In the genomic region with DNA sequence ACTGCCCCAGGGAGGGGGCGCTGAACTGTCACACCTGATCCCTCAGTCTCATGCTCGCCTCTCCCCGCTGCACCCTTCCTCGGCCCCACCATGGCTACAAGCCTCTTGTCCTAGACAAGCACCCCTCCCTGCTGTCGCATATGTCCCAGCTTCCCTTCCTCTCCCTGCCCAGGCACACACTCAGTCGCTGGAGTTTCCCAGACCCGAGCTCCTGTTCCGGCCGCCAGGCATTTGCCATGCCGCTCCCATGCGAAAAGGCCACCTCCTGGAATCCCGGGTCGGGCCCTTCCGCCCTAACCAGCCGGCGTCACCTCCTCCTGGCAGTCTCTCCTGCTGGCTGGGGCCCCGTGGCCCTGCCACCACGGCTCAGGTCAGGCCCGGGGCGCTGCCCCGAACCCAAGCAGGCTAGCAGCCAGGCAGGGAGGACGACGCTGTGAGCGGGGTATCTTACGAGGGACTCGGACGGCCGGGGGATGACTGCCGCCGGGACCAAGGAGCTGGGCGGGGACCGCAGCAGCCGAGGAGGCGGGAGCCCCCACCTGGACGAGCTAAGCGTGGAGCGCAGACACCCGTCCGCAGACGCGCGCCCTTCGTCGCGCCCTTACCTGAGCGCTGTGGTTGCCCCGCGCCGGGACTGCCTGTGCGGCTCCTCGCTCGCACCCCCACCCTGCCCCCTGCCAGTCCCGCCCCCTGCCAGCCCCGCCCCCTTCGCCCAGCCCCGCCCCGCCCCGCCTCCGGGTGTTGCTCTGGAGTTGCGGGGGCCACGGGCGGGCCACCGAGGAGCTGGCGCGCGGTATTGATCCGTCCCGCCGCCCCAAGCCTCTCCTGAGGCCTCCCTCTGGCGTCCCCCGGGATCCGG, we compare ENCODE assay signal across 7 cellular contexts. TPM values are rescaled to one million over a fixed set of nuclear protein-coding genes. Genes with fewer than 3 reads are reported as not detected.
DNase-seq lines count a peak whose midpoint lies in the region; ATAC-seq and TF ChIP-seq lines count a peak whose summit lies in the region.

A gene with protein sequence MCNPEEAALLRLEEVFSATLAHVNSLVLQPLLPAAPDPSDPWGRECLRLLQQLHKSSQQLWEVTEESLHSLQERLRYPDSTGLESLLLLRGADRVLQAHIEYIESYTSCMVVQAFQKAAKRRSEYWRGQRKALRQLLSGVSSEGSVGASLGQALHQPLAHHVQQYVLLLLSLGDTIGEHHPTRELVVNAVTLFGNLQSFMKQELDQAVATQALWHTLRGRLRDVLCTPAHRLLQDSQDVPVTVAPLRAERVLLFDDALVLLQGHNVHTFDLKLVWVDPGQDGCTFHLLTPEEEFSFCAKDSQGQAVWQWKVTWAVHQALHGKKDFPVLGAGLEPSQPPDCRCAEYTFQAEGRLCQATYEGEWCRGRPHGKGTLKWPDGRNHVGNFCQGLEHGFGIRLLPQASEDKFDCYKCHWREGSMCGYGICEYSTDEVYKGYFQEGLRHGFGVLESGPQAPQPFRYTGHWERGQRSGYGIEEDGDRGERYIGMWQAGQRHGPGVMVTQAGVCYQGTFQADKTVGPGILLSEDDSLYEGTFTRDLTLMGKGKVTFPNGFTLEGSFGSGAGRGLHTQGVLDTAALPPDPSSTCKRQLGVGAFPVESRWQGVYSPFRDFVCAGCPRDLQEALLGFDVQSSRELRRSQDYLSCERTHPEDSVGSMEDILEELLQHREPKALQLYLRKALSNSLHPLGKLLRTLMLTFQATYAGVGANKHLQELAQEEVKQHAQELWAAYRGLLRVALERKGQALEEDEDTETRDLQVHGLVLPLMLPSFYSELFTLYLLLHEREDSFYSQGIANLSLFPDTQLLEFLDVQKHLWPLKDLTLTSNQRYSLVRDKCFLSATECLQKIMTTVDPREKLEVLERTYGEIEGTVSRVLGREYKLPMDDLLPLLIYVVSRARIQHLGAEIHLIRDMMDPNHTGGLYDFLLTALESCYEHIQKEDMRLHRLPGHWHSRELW (minus strand): TSS at position 642 of the 859 bp plus-strand sequence. CDS start 4,239 bp downstream, outside the sequence.

- H3K9me3 Mint-ChIP-seq in GM23338, result no peaks in the 10 kb centered on the region
- H3K9me3 Mint-ChIP-seq in activated naive CD8-positive, alpha-beta T cell treated with anti-CD3 and anti-CD28 coated beads, Interleukin-2, amount 50 U/mL, for 24 hours, result no peaks in the 10 kb centered on the region

- peak within 1 kb of the TSS; percentile 91 for H3K4me2 ChIP-seq in GM23338
- no peak within 1 kb of the TSS for H3K4me2 ChIP-seq in Karpas-422 (ENCODE audit: low read depth, low read length, poor library complexity, severe bottlenecking)

- no peaks in the 10 kb centered on the region; the same call in 2 of the 3 replicates for H3K36me3 Mint-ChIP-seq in GM23338 (ENCODE audit: low read depth)
- H3K36me3 Mint-ChIP-seq in activated naive CD8-positive, alpha-beta T cell treated with anti-CD3 and anti-CD28 coated beads, Interleukin-2, amount 50 U/mL, for 24 hours (ENCODE audit: low read depth), result no peaks in the 10 kb centered on the region

- H3K27me3 Mint-ChIP-seq in GM23338 (ENCODE audit: insufficient read depth, low read depth, poor library complexity), result peaks cover 35% of the 10 kb centered on the region
- peaks cover 6% of the 10 kb centered on the region for H3K27me3 Mint-ChIP-seq in activated naive CD8-positive, alpha-beta T cell treated with anti-CD3 and anti-CD28 coated beads, Interleukin-2, amount 50 U/mL, for 24 hours

- H3K27ac Mint-ChIP-seq in GM23338, result no peak within 1 kb of the TSS
- H3K27ac Mint-ChIP-seq in activated naive CD8-positive, alpha-beta T cell treated with anti-CD3 and anti-CD28 coated beads, Interleukin-2, amount 50 U/mL, for 24 hours, result no peak within 1 kb of the TSS

- H3K4me1 Mint-ChIP-seq in GM23338, result peaks cover 15% of the 10 kb centered on the region
- peaks cover 29% of the 10 kb centered on the region for H3K4me1 Mint-ChIP-seq in activated naive CD8-positive, alpha-beta T cell treated with anti-CD3 and anti-CD28 coated beads, Interleukin-2, amount 50 U/mL, for 24 hours

- H4K20me1 ChIP-seq in GM23338 (replicated peaks; ENCODE audit: insufficient read depth) (no peaks in the 10 kb centered on the region), Karpas-422 (ENCODE audit: insufficient read depth, low read depth, low read length) (0 out of 2 replicates have a peak, but pooled peaks cover 4% of the 10 kb centered on the region)

- peak; percentile 70 for ATAC-seq in GM23338
- peak; percentile 67 for ATAC-seq in SK-N-SH treated with all-trans-retinoic acid at 6 μM for 48 hours
- ATAC-seq in activated naive CD8-positive, alpha-beta T cell treated with anti-CD3 and anti-CD28 coated beads, Interleukin-2, amount 50 U/mL, for 24 hours, result peak; percentile 48
- ATAC-seq in left ventricle myocardium superior, result peak; percentile 72
- ATAC-seq in gastrocnemius medialis, result peak; percentile 46 to 51
- ATAC-seq in HG03432 (IDR thresholded peaks at IDR 0.05; ENCODE audit: unreplicated experiment), result no peak

- H3K4me1 ChIP-seq in GM23338 (ENCODE audit: insufficient read depth), result no peaks in the 10 kb centered on the region; the same call in 1 of the 2 replicates
- peaks cover 51 to 59% of the 10 kb centered on the region in 2 donors for H3K4me1 ChIP-seq in gastrocnemius medialis
- no peaks in the 10 kb centered on the region for H3K4me1 ChIP-seq in Karpas-422 (ENCODE audit: low read length)

- no peaks in the 10 kb centered on the region for H3K36me3 ChIP-seq in GM23338 (ENCODE audit: insufficient read depth)
- peaks cover 0 to 4% of the 10 kb centered on the region in 2 donors for H3K36me3 ChIP-seq in gastrocnemius medialis
- H3K36me3 ChIP-seq in Karpas-422 (ENCODE audit: insufficient read depth, low read length), result no peaks in the 10 kb centered on the region

- TF ChIP-seq CTCF in GM23338 (conservative IDR thresholded peaks at IDR 0.05; ENCODE audit: low read depth in 2 of 2) (no peak), gastrocnemius medialis (IDR thresholded peaks at IDR 0.05 in 4 of 5, conservative IDR thresholded peaks at IDR 0.05 in 1 of 5) (peak in 1 of 5 experiments; percentile 9)

- no peak within 1 kb of the TSS for H3K9ac ChIP-seq in Karpas-422 (ENCODE audit: low read length)

- H3K79me2 ChIP-seq in GM23338 (replicated peaks; ENCODE audit: insufficient read depth) (no peaks in the 10 kb centered on the region), Karpas-422 (ENCODE audit: low read length) (no peaks in the 10 kb centered on the region)

- in situ Hi-C loops in gastrocnemius medialis (cut with MboI; ENCODE audit: low sequenced_read_pairs in 4 of 4), result loop anchor here in 1 of 4 donors (25.0 kb wide), 1 partner anchor 319 kb away; no protein-coding TSS in a partner anchor

- TF ChIP-seq POLR2A in gastrocnemius medialis (IDR thresholded peaks at IDR 0.05), result peak; percentile 86 to 91

- H3F3A ChIP-seq in GM23338 (replicated peaks; ENCODE audit: low read depth), result no peaks in the 10 kb centered on the region

- intact Hi-C loops in left ventricle myocardium superior (cut with micrococcal nuclease), result no loop called here
- intact Hi-C loops in gastrocnemius medialis (cut with DNase I; ENCODE audit: low total_unique reads), result loop anchor here (10.0 kb wide), 1 partner anchor 1092 kb away; a partner anchor contains a TSS

- H3K4me3 ChIP-seq in GM23338, result peak within 1 kb of the TSS; percentile 73
- H3K4me3 ChIP-seq in gastrocnemius medialis, result peak within 1 kb of the TSS; percentile 76 to 99 (median 90)
- H3K4me3 ChIP-seq in Karpas-422 (ENCODE audit: low read length), result no peak within 1 kb of the TSS

- no peaks in the 10 kb centered on the region for H3K9me3 ChIP-seq in gastrocnemius medialis
- no peaks in the 10 kb centered on the region for H3K9me3 ChIP-seq in Karpas-422 (ENCODE audit: low read length)

- H3K27ac ChIP-seq in GM23338 (ENCODE audit: low read depth), result no peak within 1 kb of the TSS
- H3K27ac ChIP-seq in gastrocnemius medialis, result peak within 1 kb of the TSS; percentile 93 to 97 (median 96)
- no peak within 1 kb of the TSS for H3K27ac ChIP-seq in Karpas-422 (ENCODE audit: low read length)

- H3K27me3 ChIP-seq in GM23338 (ENCODE audit: insufficient read depth) (peaks cover 29% of the 10 kb centered on the region), gastrocnemius medialis (no peaks in the 10 kb centered on the region), Karpas-422 (ENCODE audit: low read length) (no peaks in the 10 kb centered on the region)

- peak within 1 kb of the TSS; percentile 73 for H3K4me3 Mint-ChIP-seq in GM23338
- peak within 1 kb of the TSS; percentile 67 for H3K4me3 Mint-ChIP-seq in activated naive CD8-positive, alpha-beta T cell treated with anti-CD3 and anti-CD28 coated beads, Interleukin-2, amount 50 U/mL, for 24 hours

- H2AFZ ChIP-seq in GM23338 (peak within 1 kb of the TSS; percentile 97), Karpas-422 (ENCODE audit: low read length) (no peak within 1 kb of the TSS)

- DNase-seq in GM23338 (ENCODE audit: low spot score), result peak; percentile 77
- peak; percentile 51 for DNase-seq in activated naive CD8-positive, alpha-beta T cell treated with anti-CD3 and anti-CD28 coated beads, Interleukin-2, amount 50 U/mL, for 24 hours
- DNase-seq in left ventricle myocardium superior, result peak; percentile 81
- DNase-seq in gastrocnemius medialis, result peak; percentile 49 to 63
- no peak for DNase-seq in Karpas-422

- no peaks in the 10 kb centered on the region for H3K9me2 ChIP-seq in GM23338 (ENCODE audit: insufficient read depth)
- no peaks in the 10 kb centered on the region for H3K9me2 ChIP-seq in Karpas-422 (replicated peaks; ENCODE audit: insufficient read depth, low read length)

TF ChIP-seq in GM23338, 12 proteins besides CTCF, POLR2A, EP300 and RAD21 (continues in another document):
- TF ChIP-seq POLR2AphosphoS5 (IDR thresholded peaks at IDR 0.05; ENCODE audit: low read depth), result peak; percentile 64

TF ChIP-seq in SK-N-SH treated with all-trans-retinoic acid at 6 μM for 48 hours, 23 proteins besides CTCF, POLR2A, EP300 and RAD21 (continues in another document):
- 0 out of 2 replicates have a peak, but pooled peaks have one; percentile 11 for TF ChIP-seq ZFP3 (CRISPR knock-in tag; IDR thresholded peaks at IDR 0.05)

RNA-seq across cellular contexts. Expression of the gene that starts here (rescaled TPM):
- total RNA-seq in GM23338 (2014; rRNA removed; shearing (Covaris generic)), result 8.7 and 11.8 TPM in 2 replicates
- 2.6 and 3.4 TPM in 2 replicates for polyA plus RNA-seq in GM23338 (2016; fragmentation: Nextera tagmentation; extraction: Ambion mirVana)
- total RNA-seq in left ventricle myocardium superior, result 33.1 TPM
- 10 to 100 TPM in 1 of 4 donors, 1 to 10 TPM in 3; 3.8 to 13.2 (median 6.2) TPM for total RNA-seq in gastrocnemius medialis
- total RNA-seq in Karpas-422 (2014; rRNA removed; shearing (Covaris generic); ENCODE audit: low replicate concordance), result not detected in 2 replicates

Comparison
In these comparisons a context has a peak if more than half of its experiments do, and no peak if none do; other contexts are left out.
1. H3K27ac ChIP-seq: peak in gastrocnemius medialis (4 of 4); none in GM23338 (single experiment) and Karpas-422 (single experiment).